ENCODE assay signal across 26 cellular contexts in the genomic region with DNA sequence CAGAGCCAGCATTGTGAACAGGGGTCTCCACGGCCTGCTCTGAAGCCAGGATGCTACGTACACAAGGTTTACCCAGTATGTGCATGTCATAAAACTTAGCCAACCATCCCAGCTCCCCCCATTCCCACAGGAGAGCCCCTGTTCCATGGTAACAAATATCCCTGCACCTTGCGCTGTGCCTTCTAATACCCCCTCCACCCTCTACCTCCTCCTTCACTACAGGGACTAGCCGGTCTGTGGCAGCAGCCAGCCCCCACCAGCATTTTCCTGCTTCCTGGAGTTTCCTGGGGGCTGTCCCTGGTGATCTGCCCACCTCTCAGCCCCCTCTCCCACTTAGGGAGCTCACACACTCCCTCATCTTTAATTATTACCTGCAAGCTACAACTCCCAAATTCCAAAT. TPM values are rescaled to one million over a fixed set of nuclear protein-coding genes. Genes with fewer than 3 reads are reported as not detected.
"Had no signal": no experiment of that assay in that cellular context is flagged by ENCODE, and none has a peak within 500 bp of the region (broad histone marks: within the 10 kb centered on the region; RNA-seq: fewer than 3 reads in every experiment).

No MANE protein-coding gene starts in this region.

- H3K27me3 ChIP-seq: ascending aorta, cardiac muscle cell, hepatocyte, neural progenitor cell, upper lobe of right lung had no signal

- H3K27ac ChIP-seq: ascending aorta, cardiac muscle cell, epithelial cell of prostate, neural progenitor cell, spleen, upper lobe of right lung had no signal

- H3K4me1 ChIP-seq: ascending aorta, neural progenitor cell, upper lobe of right lung had no signal

- ATAC-seq: left cardiac atrium; naive thymus-derived CD8-positive, alpha-beta T cell; right cardiac atrium; upper lobe of right lung had no signal

- H3K36me3 ChIP-seq: ascending aorta, cardiac muscle cell, neural progenitor cell, spleen, upper lobe of right lung had no signal

- H3K4me3 ChIP-seq: ascending aorta, cardiac muscle cell, hepatocyte, neural progenitor cell, spleen, upper lobe of right lung had no signal

- H3K9me3 ChIP-seq: ascending aorta, spleen, upper lobe of right lung had no signal

- DNase-seq: activated CD4-positive, alpha-beta memory T cell treated with anti-CD3 and anti-CD28 coated beads for 36 hours; activated CD4-positive, alpha-beta T cell treated with anti-CD3 and anti-CD28 coated beads, Interleukin-2, amount 10 ng/mL, durations not matched to agents 24 days and 14 days; activated CD4-positive, CD25-positive, alpha-beta regulatory T cell treated with anti-CD3 and anti-CD28 coated beads, Interleukin-2, amount 50 U/mL, for 72 hours; activated CD8-positive, alpha-beta memory T cell treated with anti-CD3 and anti-CD28 coated beads, Interleukin-2, amount 50 U/mL, for 4 hours; activated effector memory CD4-positive, alpha-beta T cell treated with anti-CD3 and anti-CD28 coated beads, Interleukin-2, amount 50 U/mL, for 16 hours; activated naive CD4-positive, alpha-beta T cell treated with anti-CD3 and anti-CD28 coated beads for 36 hours; activated naive CD8-positive, alpha-beta T cell treated with anti-CD3 and anti-CD28 coated beads for 36 hours; activated T-cell treated with anti-CD3 and anti-CD28 coated beads, Interleukin-2, amount 50 U/mL, for 1 hour; dermis blood vessel endothelial cell; effector CD8-positive, alpha-beta T cell; glutamatergic neuron; left cardiac atrium; naive thymus-derived CD8-positive, alpha-beta T cell; occipital lobe; right cardiac atrium; spleen; stimulated activated naive CD4-positive, alpha-beta T cell treated with Interleukin-2 at 50 U/mL for 16 hours; T-helper 2 cell; upper lobe of right lung had no signal

RNA-seq across cellular contexts. Expression of gene ACSBG1, which starts 20.4 kb away (rescaled TPM):
- total RNA-seq: activated CD4-positive, alpha-beta T cell treated with anti-CD3 and anti-CD28 coated beads, Interleukin-2, amount 10 ng/mL, durations not matched to agents 24 days and 14 days; activated CD8-positive, alpha-beta memory T cell treated with anti-CD3 and anti-CD28 coated beads for 36 hours; activated naive CD4-positive, alpha-beta T cell treated with anti-CD3 and anti-CD28 coated beads for 36 hours; ascending aorta; dermis blood vessel endothelial cell; naive thymus-derived CD8-positive, alpha-beta T cell; pulmonary artery endothelial cell; upper lobe of right lung had no signal
